In genomic region chr5:138180183-138180782, GRCh38 we compare ENCODE assay signal across 9 cellular contexts. TPM values are rescaled to one million over a fixed set of nuclear protein-coding genes. Genes with fewer than 3 reads are reported as not detected.
DNase-seq lines count a peak whose midpoint lies in the region; ATAC-seq, FAIRE-seq and TF ChIP-seq lines count a peak whose summit lies in the region.
"Had no signal": no experiment of that assay in that cellular context is flagged by ENCODE, and none has a peak within 500 bp of the region (broad histone marks: within the 10 kb centered on the region; RNA-seq: fewer than 3 reads in every experiment).

No MANE protein-coding gene starts in this region.

- peak; percentile 76 for TF ChIP-seq CTCF in endodermal cell (conservative IDR thresholded peaks at IDR 0.05)

- no peak overlapping the region for H3K14ac ChIP-seq in neuronal stem cell (ENCODE audit: low read length)

- H3K9ac ChIP-seq in endodermal cell (ENCODE audit: extremely low read depth, low read length, poor library complexity, severe bottlenecking) (peak overlapping the region; percentile 96), neuronal stem cell (ENCODE audit: low read depth, low read length, poor library complexity) (no peak overlapping the region)

- peaks cover 54% of the 10 kb centered on the region for H3K36me3 Mint-ChIP-seq in endodermal cell (ENCODE audit: low read depth)

- peak; percentile 70 for FAIRE-seq in RCC 7860 (lab: Jason Lieb, UNC)

- H3K9me3 Mint-ChIP-seq in endodermal cell: no peaks in the 10 kb centered on the region
- H3K9me3 Mint-ChIP-seq: CD8-positive, alpha-beta memory T cell had no signal

- H3K9me3 ChIP-seq in endodermal cell (ENCODE audit: control insufficient read depth, low read length): no peaks in the 10 kb centered on the region
- H3K9me3 ChIP-seq in neuronal stem cell (replicated peaks in 1 of 2; ENCODE audit: control insufficient read depth in 2 of 2, insufficient read depth in 1 of 2, low read depth in 1 of 2, low read length in 2 of 2): no peaks in the 10 kb centered on the region

- H2AK5ac ChIP-seq in neuronal stem cell (ENCODE audit: low read depth, low read length): no peak overlapping the region

- H3K27ac Mint-ChIP-seq in endodermal cell: no peak overlapping the region

- H3K4me3 Mint-ChIP-seq in endodermal cell: no peak overlapping the region

- H3K79me1 ChIP-seq in neuronal stem cell (ENCODE audit: low read depth, low read length): peaks cover 2% of the 10 kb centered on the region

- H3K27ac ChIP-seq in endodermal cell (ENCODE audit: low read depth, low read length) (no peak overlapping the region), neuronal stem cell (replicated peaks; ENCODE audit: low read length) (no peak overlapping the region)

- H3K4ac ChIP-seq in neuronal stem cell (ENCODE audit: low read length): no peak overlapping the region

- peaks cover 13% of the 10 kb centered on the region for H3K4me1 Mint-ChIP-seq in endodermal cell

- H2BK15ac ChIP-seq in neuronal stem cell (ENCODE audit: low read length): no peak overlapping the region

- DNase-seq in DMS153 (lab: John Stamatoyannopoulos, UW) (peak; percentile 1), DMS153 treated with DMSO at 0.1 percent for 48 hours (lab: John Stamatoyannopoulos, UW; ENCODE audit: unreplicated experiment) (no peak), LHCN-M2 (ENCODE audit: low read depth) (peak; percentile 73), RCC 7860 (ENCODE audit: low spot score) (peak; percentile 68), endodermal cell (no peak), neuronal stem cell (ENCODE audit: low spot score) (peak; percentile 45), cardiac septum (ENCODE audit: low spot score) (no peak)

- H3K4me1 ChIP-seq in endodermal cell (ENCODE audit: control insufficient read depth, insufficient read depth, low read length) (no peaks in the 10 kb centered on the region), neuronal stem cell (ENCODE audit: control insufficient read depth in 2 of 2, insufficient read depth in 1 of 2, low read depth in 1 of 2, low read length in 2 of 2) (peaks cover 0 to 2% of the 10 kb centered on the region in 2 donors)

- H3K4me2 ChIP-seq in neuronal stem cell (ENCODE audit: insufficient read depth, low read length, poor library complexity, severe bottlenecking): peak overlapping the region; percentile 54

- WGBS in endodermal cell (ENCODE audit: insufficient coverage in 1 of 2, insufficient read length in 1 of 2), 2 experiments: 77% methylated on average over 5 of the region's 5 CpGs; no CpG with 5 or more reads in 1 of the 2 experiments
- no CpG with 5 or more reads among the region's 5 CpGs for WGBS in neuronal stem cell (ENCODE audit: extremely low coverage in 2 of 2, insufficient read length in 2 of 2, insufficient replicate concordance in 1 of 2), 2 donors

- H2BK120ac ChIP-seq in neuronal stem cell (ENCODE audit: low read depth, low read length): no peak overlapping the region

- intact Hi-C loops in cardiac septum (cut with DNase I): no loop called here

- no peak for ATAC-seq in GM18498 (IDR thresholded peaks at IDR 0.05; ENCODE audit: unreplicated experiment)

- H4K91ac ChIP-seq in neuronal stem cell (ENCODE audit: low read depth, low read length, poor library complexity): no peak overlapping the region

- no peak overlapping the region for H2AFZ ChIP-seq in neuronal stem cell (ENCODE audit: low read length)

- H3K36me3 ChIP-seq in endodermal cell (ENCODE audit: control insufficient read depth, insufficient read depth, low read length): peaks cover 59% of the 10 kb centered on the region
- H3K36me3 ChIP-seq in neuronal stem cell (replicated peaks in 1 of 2; ENCODE audit: control insufficient read depth in 2 of 2, insufficient read depth in 2 of 2, low read length in 2 of 2): peaks cover 40 to 66% of the 10 kb centered on the region in 2 donors

- H2BK5ac ChIP-seq in neuronal stem cell (ENCODE audit: low read length): no peak overlapping the region

- no peak overlapping the region for H3K18ac ChIP-seq in neuronal stem cell (ENCODE audit: low read length)

- H3K4me3 ChIP-seq in endodermal cell (ENCODE audit: low read length): peak overlapping the region; percentile 98
- H3K4me3 ChIP-seq in neuronal stem cell (ENCODE audit: low read length in 2 of 2): peak overlapping the region; percentile 24 to 93

- H3K23ac ChIP-seq in neuronal stem cell (ENCODE audit: low read depth, low read length, poor library complexity): no peak overlapping the region

- no peaks in the 10 kb centered on the region for H3K27me3 Mint-ChIP-seq in endodermal cell (ENCODE audit: insufficient read depth)
- H3K27me3 Mint-ChIP-seq: CD8-positive, alpha-beta memory T cell had no signal

- H3K27me3 ChIP-seq in endodermal cell (ENCODE audit: control insufficient read depth, insufficient read depth, low read length, poor library complexity, severe bottlenecking): no peaks in the 10 kb centered on the region
- H3K27me3 ChIP-seq in neuronal stem cell (ENCODE audit: control insufficient read depth in 3 of 3, insufficient read depth in 3 of 3, low read depth in 1 of 3, low read length in 3 of 3): no peaks in the 10 kb centered on the region

- no peak overlapping the region for H4K8ac ChIP-seq in neuronal stem cell (ENCODE audit: low read depth, low read length)

- no peak overlapping the region for H2BK12ac ChIP-seq in neuronal stem cell (ENCODE audit: low read length)

RNA-seq across cellular contexts. Expression of gene KIF20A, which starts 1.4 kb away (rescaled TPM):
- 108 and 113 TPM in 2 replicates for total RNA-seq in LHCN-M2 (2014; rRNA removed)
- polyA plus RNA-seq in LHCN-M2 (2012): 51.4 TPM
- 10 to 100 TPM; 58.0 to 74.6 TPM for total RNA-seq in endodermal cell
- 84.5 TPM for polyA plus RNA-seq in endodermal cell (2013, experiment 1 of 2)
- polyA plus RNA-seq in endodermal cell (2013, experiment 2 of 2): 92.9 TPM
- polyA plus RNA-seq in neuronal stem cell (2013, experiment 1 of 2): 67.4 TPM
- polyA plus RNA-seq in neuronal stem cell (2013, experiment 2 of 2): 67.2 TPM
- 0.16 TPM for total RNA-seq in cardiac septum

RNA-seq across cellular contexts. Expression of gene BRD8, which starts 1.9 kb away (rescaled TPM):
- total RNA-seq in LHCN-M2 (2014; rRNA removed) (49.1 and 60.0 TPM in 2 replicates), endodermal cell (100 to 1,000 TPM; 120 to 122 TPM), cardiac septum (31.9 TPM)
- polyA plus RNA-seq in LHCN-M2 (2012): 20.6 TPM
- polyA plus RNA-seq in endodermal cell (2013, experiment 1 of 2): 94.7 TPM
- polyA plus RNA-seq in endodermal cell (2013, experiment 2 of 2): 80.4 TPM
- polyA plus RNA-seq in neuronal stem cell (2013, experiment 1 of 2): 91.3 TPM
- polyA plus RNA-seq in neuronal stem cell (2013, experiment 2 of 2): 92.0 TPM

RNA-seq across cellular contexts. Expression of gene CDC23, which starts 32.8 kb away (rescaled TPM):
- total RNA-seq in LHCN-M2 (2014; rRNA removed): 27.0 and 27.4 TPM in 2 replicates
- polyA plus RNA-seq in LHCN-M2 (2012): 15.3 TPM
- total RNA-seq in endodermal cell: 10 to 100 TPM; 40.9 to 45.7 TPM
- polyA plus RNA-seq in endodermal cell (2013, experiment 1 of 2): 43.8 TPM
- polyA plus RNA-seq in endodermal cell (2013, experiment 2 of 2): 40.0 TPM
- polyA plus RNA-seq in neuronal stem cell (2013, experiment 1 of 2): 41.3 TPM
- 40.9 TPM for polyA plus RNA-seq in neuronal stem cell (2013, experiment 2 of 2)
- total RNA-seq in cardiac septum: 17.9 TPM

RNA-seq across cellular contexts. Expression of gene NME5, which starts 41.1 kb away (rescaled TPM):
- 0.17 TPM in 1 of 2 replicates, not detected in the other for total RNA-seq in LHCN-M2 (2014; rRNA removed)
- 0.18 TPM for polyA plus RNA-seq in LHCN-M2 (2012)
- 1 to 10 TPM; 4.7 to 9.2 TPM for total RNA-seq in endodermal cell
- polyA plus RNA-seq in endodermal cell (2013, experiment 1 of 2): 5.8 TPM
- polyA plus RNA-seq in endodermal cell (2013, experiment 2 of 2): 5.3 TPM
- 11.2 TPM for polyA plus RNA-seq in neuronal stem cell (2013, experiment 1 of 2)
- 11.2 TPM for polyA plus RNA-seq in neuronal stem cell (2013, experiment 2 of 2)
- total RNA-seq in cardiac septum: 2.0 TPM
- total RNA-seq: CD8-positive, alpha-beta memory T cell had no signal
- polyA plus RNA-seq: CD8-positive, alpha-beta memory T cell had no signal

Comparison
In these comparisons a context has a peak if more than half of its experiments do, and no peak if none do; other contexts are left out.
1. DNase-seq: peak in DMS153 (single experiment), LHCN-M2 (single experiment), RCC 7860 (single experiment) and neuronal stem cell (single experiment); none in DMS153 treated with DMSO at 0.1 percent for 48 hours (single experiment), endodermal cell (single experiment) and cardiac septum (single experiment).
2. RNA of gene KIF20A, which starts 1.4 kb away (total RNA-seq): 108 to 113 TPM in LHCN-M2 and 58.0 to 74.6 TPM in endodermal cell; 0.16 TPM in cardiac septum (single experiment); every median in the first group is over 10 times any median in the second.